ENCODE assay signal across 9 cellular contexts in genomic region chr6:68087399-68088133, GRCh38.
DNase-seq lines count a peak whose midpoint lies in the region; ATAC-seq, FAIRE-seq and TF ChIP-seq lines count a peak whose summit lies in the region.
"Had no signal": no experiment of that assay in that cellular context is flagged by ENCODE, and none has a peak within 500 bp of the region (broad histone marks: within the 10 kb centered on the region; RNA-seq: fewer than 3 reads in every experiment).

No MANE protein-coding gene starts in this region.

- no peaks in the 10 kb centered on the region for H3K36me3 Mint-ChIP-seq in astrocyte (ENCODE audit: low read depth, unreplicated experiment)

- ATAC-seq in GM21447 (IDR thresholded peaks at IDR 0.05; ENCODE audit: unreplicated experiment) (peak; percentile 77), HG03457 (IDR thresholded peaks at IDR 0.05; ENCODE audit: unreplicated experiment) (peak; percentile 65)

- no peaks in the 10 kb centered on the region for H4K20me1 ChIP-seq in astrocyte (ENCODE audit: insufficient read depth, low read length)

- H3K9me3 Mint-ChIP-seq in astrocyte (ENCODE audit: unreplicated experiment) = no peaks in the 10 kb centered on the region

- no peak overlapping the region for H2AFZ ChIP-seq in astrocyte (ENCODE audit: low read depth, low read length)

- H3K27me3 Mint-ChIP-seq in astrocyte (ENCODE audit: low read depth, unreplicated experiment) = no peaks in the 10 kb centered on the region

- no peak overlapping the region for H3K9ac ChIP-seq in astrocyte (ENCODE audit: low read length)

- POLR2A ChIA-PET in GM10248 (lab: Yijun Ruan, JAX) = no interaction called here

- H3K4me1 Mint-ChIP-seq in astrocyte (ENCODE audit: low read depth, unreplicated experiment) = no peaks in the 10 kb centered on the region

- H3K4me1 ChIP-seq in astrocyte (ENCODE audit: insufficient read depth, low read length) = no peaks in the 10 kb centered on the region

- TF ChIP-seq POLR2A in GM12892 (IDR thresholded peaks at IDR 0.05; ENCODE audit: low read depth, low read length) = no peak

- DNase-seq in GM10248 (ENCODE audit: extremely low spot score) (peak; percentile 19), astrocyte (ENCODE audit: low read depth) (no peak), NCI-H526 (lab: John Stamatoyannopoulos, UW) (no peak), GM12892 (ENCODE audit: insufficient read length) (no peak)
- DNase-seq in activated CD4-positive, CD25-positive, alpha-beta regulatory T cell (lab: John Stamatoyannopoulos, UW) = no peak
- no peak for DNase-seq in activated CD4-positive, alpha-beta T cell treated with anti-CD3 and anti-CD28 coated beads, Interleukin-2, amount 50 U/mL, for 1 hour
- DNase-seq: NCI-H2029 had no signal

- no peaks in the 10 kb centered on the region for H3K27me3 ChIP-seq in astrocyte (ENCODE audit: insufficient read depth, low read length)

- TF ChIP-seq CTCF in GM10248 (IDR thresholded peaks at IDR 0.05; ENCODE audit: control extremely low read depth, extremely low read depth, low read depth, missing control alignments) (no peak), astrocyte (IDR thresholded peaks at IDR 0.05; ENCODE audit: insufficient read depth, low read depth, low read length) (no peak)

- CTCF ChIA-PET in GM10248 (lab: Yijun Ruan, JAX) = interaction anchor here (1.1 kb wide), 1 partner anchor 9 kb away, joined by 4 read pairs; no protein-coding TSS in a partner anchor

- no peak overlapping the region for H3K4me2 ChIP-seq in astrocyte (ENCODE audit: low read length)

- H3K4me3 Mint-ChIP-seq in astrocyte (ENCODE audit: unreplicated experiment) = no peak overlapping the region

- H3K27ac ChIP-seq in astrocyte (ENCODE audit: low read depth, low read length) = no peak overlapping the region

- H3K79me2 ChIP-seq in astrocyte (ENCODE audit: insufficient read depth, low read length) = no peaks in the 10 kb centered on the region

- H3K4me3 ChIP-seq in astrocyte (ENCODE audit: insufficient read depth, low read depth, low read length) = no peak overlapping the region

- no peak for FAIRE-seq in astrocyte (lab: Jason Lieb, UNC)
- FAIRE-seq in GM12892 (lab: Jason Lieb, UNC) = no peak

- no peaks in the 10 kb centered on the region for H3K36me3 ChIP-seq in astrocyte (ENCODE audit: insufficient read depth, low read length)

- H3K9me3 ChIP-seq in astrocyte (ENCODE audit: insufficient read depth, low read depth, low read length) = no peaks in the 10 kb centered on the region

- peak overlapping the region; percentile 75 for H3K27ac Mint-ChIP-seq in astrocyte (ENCODE audit: unreplicated experiment)
